11 cellular contexts compared by ENCODE assay signal in genomic region chr12:1604464-1604863, GRCh38. TPM values are rescaled to one million over a fixed set of nuclear protein-coding genes. Genes with fewer than 3 reads are reported as not detected.
DNase-seq lines count a peak whose midpoint lies in the region; ATAC-seq and TF ChIP-seq lines count a peak whose summit lies in the region.
"Had no signal": no experiment of that assay in that cellular context is flagged by ENCODE, and none has a peak within 500 bp of the region (broad histone marks: within the 10 kb centered on the region; RNA-seq: fewer than 3 reads in every experiment).

No MANE protein-coding gene starts in this region.

- H3K27me3 Mint-ChIP-seq in CD4-positive, CD25-positive, alpha-beta regulatory T cell: peaks cover 12% of the 10 kb centered on the region
- H3K27me3 Mint-ChIP-seq in chondrocyte (ENCODE audit: low read depth) (no peaks in the 10 kb centered on the region), osteocyte (ENCODE audit: unreplicated experiment) (no peaks in the 10 kb centered on the region)

- no peak overlapping the region for H3K27ac Mint-ChIP-seq in CD4-positive, CD25-positive, alpha-beta regulatory T cell
- H3K27ac Mint-ChIP-seq in chondrocyte (ENCODE audit: unreplicated experiment) (peak overlapping the region; percentile 91), osteocyte (ENCODE audit: unreplicated experiment) (peak overlapping the region; percentile 97)

- peak overlapping the region; percentile 23 to 59 (median 50) for H3K4me3 Mint-ChIP-seq in CD4-positive, CD25-positive, alpha-beta regulatory T cell
- peak overlapping the region; percentile 33 for H3K4me3 Mint-ChIP-seq in chondrocyte (ENCODE audit: unreplicated experiment)
- H3K4me3 Mint-ChIP-seq in osteocyte (ENCODE audit: unreplicated experiment): peak overlapping the region; percentile 48

- H3K27me3 ChIP-seq in CD4-positive, CD25-positive, alpha-beta regulatory T cell (ENCODE audit: control insufficient read depth, insufficient read depth, low read length): no peaks in the 10 kb centered on the region
- H3K27me3 ChIP-seq: uterus had no signal

- ATAC-seq in CD4-positive, CD25-positive, alpha-beta regulatory T cell (ENCODE audit: low read depth in 2 of 2): no peak

- peaks cover 0 to 4% (median 0%) of the 10 kb centered on the region in 7 donors for H3K9me3 Mint-ChIP-seq in CD4-positive, CD25-positive, alpha-beta regulatory T cell
- H3K9me3 Mint-ChIP-seq in chondrocyte (ENCODE audit: low read depth) (no peaks in the 10 kb centered on the region), osteocyte (ENCODE audit: unreplicated experiment) (no peaks in the 10 kb centered on the region)

- H3K36me3 ChIP-seq in CD4-positive, CD25-positive, alpha-beta regulatory T cell (ENCODE audit: control insufficient read depth, insufficient read depth, low read length): no peaks in the 10 kb centered on the region
- H3K36me3 ChIP-seq: uterus had no signal

- no peaks in the 10 kb centered on the region for H3K36me3 Mint-ChIP-seq in CD4-positive, CD25-positive, alpha-beta regulatory T cell
- H3K36me3 Mint-ChIP-seq in chondrocyte (ENCODE audit: low read depth) (no peaks in the 10 kb centered on the region), osteocyte (ENCODE audit: unreplicated experiment) (no peaks in the 10 kb centered on the region)

- no peak overlapping the region for H3K4me3 ChIP-seq in CD4-positive, CD25-positive, alpha-beta regulatory T cell (ENCODE audit: low read depth, low read length)

- H3K9me3 ChIP-seq in CD4-positive, CD25-positive, alpha-beta regulatory T cell (ENCODE audit: control insufficient read depth in 2 of 2, low read length in 2 of 2): no peaks in the 10 kb centered on the region
- H3K9me3 ChIP-seq: uterus had no signal

- no peak overlapping the region for H3K27ac ChIP-seq in CD4-positive, CD25-positive, alpha-beta regulatory T cell (ENCODE audit: insufficient read depth, low read length, poor library complexity, severe bottlenecking)

- H3K4me1 ChIP-seq in CD4-positive, CD25-positive, alpha-beta regulatory T cell (ENCODE audit: control insufficient read depth, insufficient read depth, low read length, poor library complexity, severe bottlenecking): peaks cover 23% of the 10 kb centered on the region

- DNase-seq in CD4-positive, CD25-positive, alpha-beta regulatory T cell: no peak
- DNase-seq in EL (peak; percentile 21), chondrocyte (ENCODE audit: low spot score) (no peak), osteocyte (ENCODE audit: extremely low spot score, unreplicated experiment) (no peak), GM13976 (ENCODE audit: low spot score) (no peak)
- no peak for DNase-seq in stimulated activated CD4-positive, alpha-beta T cell treated with anti-CD3 and anti-CD28 coated beads, Interleukin-15, amount 100 ng/mL, for 24 hours
- DNase-seq in stimulated activated CD4-positive, alpha-beta T cell treated with anti-CD3 and anti-CD28 coated beads, Interleukin-4, amount 100 ng/mL, for 1 hour: no peak
- DNase-seq: activated CD4-positive, CD25-positive, alpha-beta regulatory T cell treated with anti-CD3 and anti-CD28 coated beads, Interleukin-2, amount 50 U/mL, for 72 hours; NCI-H1436 treated with DMSO at 0.1 percent for 48 hours; NCI-H2227 treated with DMSO at 0.1 percent for 48 hours had no signal

- in situ Hi-C loops in GM13976 (cut with MboI; ENCODE audit: low sequenced_read_pairs, unreplicated experiment): no loop called here

- TF ChIP-seq CTCF in chondrocyte (IDR thresholded peaks at IDR 0.05) (no peak), osteocyte (IDR thresholded peaks at IDR 0.05) (no peak), GM13976 (IDR thresholded peaks at IDR 0.05; ENCODE audit: borderline replicate concordance, control extremely low read depth, extremely low read depth, insufficient read depth, missing control alignments) (no peak)

- H3K4me1 Mint-ChIP-seq in CD4-positive, CD25-positive, alpha-beta regulatory T cell: peaks cover 16 to 40% (median 18%) of the 10 kb centered on the region in 4 donors
- H3K4me1 Mint-ChIP-seq in chondrocyte (ENCODE audit: low read depth) (peaks cover 46% of the 10 kb centered on the region), osteocyte (ENCODE audit: unreplicated experiment) (peaks cover 61% of the 10 kb centered on the region)

RNA-seq across cellular contexts. Expression of gene FBXL14, which starts 10.1 kb away (rescaled TPM):
- 26.0 TPM for total RNA-seq in CD4-positive, CD25-positive, alpha-beta regulatory T cell
- 10 to 100 TPM; 18.5 to 24.3 (median 23.7) TPM for polyA plus RNA-seq in CD4-positive, CD25-positive, alpha-beta regulatory T cell
- 6.1 to 6.4 TPM (median 6.3 TPM) in 3 replicates for total RNA-seq in chondrocyte
- 9.1 and 9.4 TPM in 2 replicates for total RNA-seq in osteocyte

RNA-seq across cellular contexts. Expression of gene WNT5B, which starts 24.6 kb away (rescaled TPM):
- not detected for total RNA-seq in CD4-positive, CD25-positive, alpha-beta regulatory T cell
- not detected for polyA plus RNA-seq in CD4-positive, CD25-positive, alpha-beta regulatory T cell
- total RNA-seq in chondrocyte (68.0 to 160 TPM (median 74.4 TPM) in 3 replicates), osteocyte (88.7 and 99.5 TPM in 2 replicates)

Comparison
In these comparisons a context has a peak if more than half of its experiments do, and no peak if none do; other contexts are left out.
1. H3K27ac Mint-ChIP-seq: peak in chondrocyte (single experiment) and osteocyte (single experiment); none in CD4-positive, CD25-positive, alpha-beta regulatory T cell (0 of 3).
2. RNA of gene WNT5B, which starts 24.6 kb away (total RNA-seq): 88.7 to 99.5 TPM in osteocyte and 68.0 to 160 TPM in chondrocyte; not detected in CD4-positive, CD25-positive, alpha-beta regulatory T cell (single experiment); every median in the first group is over 10 times any median in the second.
3. Peak in every context shown above with its lines, with median percentiles within 50 percentile points of each other: H3K4me3 Mint-ChIP-seq.